ENCODE assay signal across 21 cellular contexts in the genomic region with DNA sequence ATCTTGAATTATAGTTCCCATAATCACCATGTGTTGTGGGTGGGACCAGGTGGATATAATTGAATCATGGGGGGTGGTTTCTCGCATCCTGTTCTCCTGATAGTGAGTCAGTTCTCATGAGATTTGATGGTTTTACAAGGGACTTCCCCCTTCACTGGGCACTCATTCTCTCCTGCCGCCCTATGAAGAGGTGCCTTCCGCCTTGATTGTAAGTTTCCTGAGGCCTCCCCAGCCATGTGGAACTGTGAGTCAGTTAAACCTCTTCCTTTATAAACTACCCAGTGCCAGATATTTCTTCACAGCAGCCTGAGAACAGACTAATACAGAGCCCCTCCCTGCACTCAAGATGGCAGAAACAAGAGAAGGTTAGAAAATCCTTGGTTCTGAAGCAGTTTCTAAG. TPM values are rescaled to one million over a fixed set of nuclear protein-coding genes. Genes with fewer than 3 reads are reported as not detected.
A peak's percentile ranks its signal among the peaks of the same experiment; 100 is the strongest.
DNase-seq lines count a peak whose midpoint lies in the region; ATAC-seq lines count a peak whose summit lies in the region.
"Had no signal": no experiment of that assay in that cellular context is flagged by ENCODE, and none has a peak within 500 bp of the region (broad histone marks: within the 10 kb centered on the region; RNA-seq: fewer than 3 reads in every experiment).

No MANE protein-coding gene starts in this region.

- intact Hi-C loops in activated CD4-positive, alpha-beta T cell treated with anti-CD3 and anti-CD28 coated beads for 36 hours (cut with DNase I, micrococcal nuclease): loop anchor here in 1 of 2 experiments (5.0 kb wide), 1 partner anchor 372 kb away; no protein-coding TSS in a partner anchor
- intact Hi-C loops in naive thymus-derived CD4-positive, alpha-beta T cell (cut with micrococcal nuclease): loop anchor here in 1 of 2 donors (5.0 kb wide), 1 partner anchor 367 kb away; no protein-coding TSS in a partner anchor

- H3K36me3 ChIP-seq in naive thymus-derived CD4-positive, alpha-beta T cell (ENCODE audit: control insufficient read depth in 2 of 3, insufficient read depth in 3 of 3, low read length in 3 of 3): peaks cover 0 to 18% (median 0%) of the 10 kb centered on the region in 3 experiments

- peak; percentile 81 for ATAC-seq in activated CD4-positive, alpha-beta T cell treated with anti-CD3 and anti-CD28 coated beads for 36 hours
- ATAC-seq in naive thymus-derived CD4-positive, alpha-beta T cell: peak; percentile 18
- no peak for ATAC-seq in HG03039 (IDR thresholded peaks at IDR 0.05; ENCODE audit: unreplicated experiment)
- ATAC-seq: GM12878, upper lobe of right lung had no signal

- peaks cover 19% of the 10 kb centered on the region for H3K9me3 Mint-ChIP-seq in activated CD4-positive, alpha-beta T cell treated with anti-CD3 and anti-CD28 coated beads for 36 hours (ENCODE audit: low read depth)
- peaks cover 14% of the 10 kb centered on the region for H3K9me3 Mint-ChIP-seq in activated naive CD8-positive, alpha-beta T cell treated with anti-CD3 and anti-CD28 coated beads for 36 hours
- H3K9me3 Mint-ChIP-seq in naive thymus-derived CD4-positive, alpha-beta T cell: peaks cover 0 to 3% (median 0%) of the 10 kb centered on the region in 11 donors

- no peaks in the 10 kb centered on the region for H3K4me1 ChIP-seq in naive thymus-derived CD4-positive, alpha-beta T cell (ENCODE audit: control insufficient read depth in 2 of 2, insufficient read depth in 2 of 2, low read length in 2 of 2)

- H3K4me3 ChIP-seq in naive thymus-derived CD4-positive, alpha-beta T cell (ENCODE audit: low read length): no peak overlapping the region
- H3K4me3 ChIP-seq: GM12878, upper lobe of right lung had no signal

- H3K27ac ChIP-seq in naive thymus-derived CD4-positive, alpha-beta T cell (ENCODE audit: low read depth, low read length): no peak overlapping the region
- H3K27ac ChIP-seq: upper lobe of right lung had no signal

- POLR2A ChIA-PET in activated CD4-positive, alpha-beta T cell treated with anti-CD3 and anti-CD28 coated beads for 36 hours (lab: Charles Lee): no interaction called here
- POLR2A ChIA-PET in naive thymus-derived CD4-positive, alpha-beta T cell (lab: Charles Lee): no interaction called here

- H3K27ac Mint-ChIP-seq in activated CD4-positive, alpha-beta T cell treated with anti-CD3 and anti-CD28 coated beads for 36 hours: peak overlapping the region; percentile 44
- H3K27ac Mint-ChIP-seq in activated naive CD8-positive, alpha-beta T cell treated with anti-CD3 and anti-CD28 coated beads for 36 hours: peak overlapping the region; percentile 40
- H3K27ac Mint-ChIP-seq in naive thymus-derived CD4-positive, alpha-beta T cell: no peak overlapping the region
- H3K27ac Mint-ChIP-seq: activated naive CD8-positive, alpha-beta T cell treated with anti-CD3 and anti-CD28 coated beads, Interleukin-2, amount 10 ng/mL, durations not matched to agents 7 days and 5 days had no signal

- H3K27me3 Mint-ChIP-seq in activated CD4-positive, alpha-beta T cell treated with anti-CD3 and anti-CD28 coated beads for 36 hours: peaks cover 3% of the 10 kb centered on the region
- peaks cover 8% of the 10 kb centered on the region for H3K27me3 Mint-ChIP-seq in activated naive CD8-positive, alpha-beta T cell treated with anti-CD3 and anti-CD28 coated beads for 36 hours
- H3K27me3 Mint-ChIP-seq in naive thymus-derived CD4-positive, alpha-beta T cell: peaks cover 0 to 3% (median 0%) of the 10 kb centered on the region in 5 donors

- H3K4me1 Mint-ChIP-seq in activated CD4-positive, alpha-beta T cell treated with anti-CD3 and anti-CD28 coated beads for 36 hours: peaks cover 28% of the 10 kb centered on the region
- peaks cover 6% of the 10 kb centered on the region for H3K4me1 Mint-ChIP-seq in activated naive CD8-positive, alpha-beta T cell treated with anti-CD3 and anti-CD28 coated beads for 36 hours
- H3K4me1 Mint-ChIP-seq in naive thymus-derived CD4-positive, alpha-beta T cell: peaks cover 0 to 5% (median 4%) of the 10 kb centered on the region in 7 donors
- H3K4me1 Mint-ChIP-seq: activated naive CD8-positive, alpha-beta T cell treated with anti-CD3 and anti-CD28 coated beads, Interleukin-2, amount 10 ng/mL, durations not matched to agents 7 days and 5 days had no signal

- no peak overlapping the region for H3K4me3 Mint-ChIP-seq in activated CD4-positive, alpha-beta T cell treated with anti-CD3 and anti-CD28 coated beads for 36 hours
- no peak overlapping the region for H3K4me3 Mint-ChIP-seq in activated naive CD8-positive, alpha-beta T cell treated with anti-CD3 and anti-CD28 coated beads for 36 hours
- H3K4me3 Mint-ChIP-seq in naive thymus-derived CD4-positive, alpha-beta T cell: no peak overlapping the region
- H3K4me3 Mint-ChIP-seq: activated naive CD8-positive, alpha-beta T cell treated with anti-CD3 and anti-CD28 coated beads, Interleukin-2, amount 10 ng/mL, durations not matched to agents 7 days and 5 days; CD4-positive, alpha-beta memory T cell had no signal

- peak; percentile 50 for DNase-seq in activated CD4-positive, alpha-beta T cell treated with anti-CD3 and anti-CD28 coated beads for 36 hours
- no peak for DNase-seq in activated CD4-positive, alpha-beta T cell treated with anti-CD3 and anti-CD28 coated beads, Interleukin-2, amount 50 U/mL, for 1 hour
- DNase-seq in HK-2 (ENCODE audit: unreplicated experiment): peak; percentile 37
- peak; percentile 9 for DNase-seq in activated naive CD8-positive, alpha-beta T cell treated with anti-CD3 and anti-CD28 coated beads for 36 hours
- no peak for DNase-seq in naive thymus-derived CD4-positive, alpha-beta T cell
- DNase-seq in activated gamma-delta T cell (lab: John Stamatoyannopoulos, UW): no peak
- DNase-seq in HT-29 (ENCODE audit: low spot score): no peak
- DNase-seq: 8988T; activated CD4-positive, alpha-beta T cell treated with anti-CD3 and anti-CD28 coated beads for 4 hours; activated naive CD8-positive, alpha-beta T cell treated with anti-CD3 and anti-CD28 coated beads, Interleukin-2, amount 10 ng/mL, durations not matched to agents 7 days and 5 days; CD4-positive, alpha-beta memory T cell; glutamatergic neuron; NCI-H2081 treated with DMSO at 0.1 percent for 48 hours; NCI-H748 treated with DMSO at 0.1 percent for 48 hours; T-helper 1 cell; upper lobe of right lung had no signal

- no peaks in the 10 kb centered on the region for H3K9me3 ChIP-seq in naive thymus-derived CD4-positive, alpha-beta T cell (ENCODE audit: control insufficient read depth in 2 of 3, low read length in 3 of 3)
- H3K9me3 ChIP-seq: upper lobe of right lung had no signal

- H3K36me3 Mint-ChIP-seq in activated CD4-positive, alpha-beta T cell treated with anti-CD3 and anti-CD28 coated beads for 36 hours (ENCODE audit: low read depth): peaks cover 41% of the 10 kb centered on the region
- H3K36me3 Mint-ChIP-seq in activated naive CD8-positive, alpha-beta T cell treated with anti-CD3 and anti-CD28 coated beads for 36 hours: peaks cover 30% of the 10 kb centered on the region
- peaks cover 5 to 34% (median 20%) of the 10 kb centered on the region in 5 donors for H3K36me3 Mint-ChIP-seq in naive thymus-derived CD4-positive, alpha-beta T cell

- H3K27me3 ChIP-seq in naive thymus-derived CD4-positive, alpha-beta T cell (ENCODE audit: control insufficient read depth in 2 of 2, insufficient read depth in 2 of 2, low read length in 2 of 2): no peaks in the 10 kb centered on the region
- H3K27me3 ChIP-seq: upper lobe of right lung had no signal

- CTCF ChIA-PET in activated CD4-positive, alpha-beta T cell treated with anti-CD3 and anti-CD28 coated beads for 36 hours (lab: Charles Lee): no interaction called here
- CTCF ChIA-PET in naive thymus-derived CD4-positive, alpha-beta T cell (lab: Charles Lee): no interaction called here

RNA-seq across cellular contexts. Expression of gene LDAF1, which starts 26.4 kb away (rescaled TPM):
- 10 to 100 TPM in 1 of 2 experiments, 1 to 10 TPM in 1; 7.2 to 11.7 TPM for total RNA-seq in activated CD4-positive, alpha-beta T cell treated with anti-CD3 and anti-CD28 coated beads for 36 hours
- total RNA-seq in activated naive CD8-positive, alpha-beta T cell treated with anti-CD3 and anti-CD28 coated beads for 36 hours: 1 to 10 TPM; 5.9 to 7.3 TPM
- total RNA-seq in naive thymus-derived CD4-positive, alpha-beta T cell: 10 to 100 TPM in 3 of 5 experiments, 1 to 10 TPM in 2; 8.2 to 16.9 (median 11.0) TPM
- 10 to 100 TPM; 19.4 to 21.4 TPM for polyA plus RNA-seq in naive thymus-derived CD4-positive, alpha-beta T cell
- 10.9 and 13.3 TPM in 2 replicates for total RNA-seq in HT-29 (2014; rRNA removed; shearing (Covaris generic))

RNA-seq across cellular contexts. Expression of gene ZP2, which starts 26.5 kb away (rescaled TPM):
- not detected for total RNA-seq in activated CD4-positive, alpha-beta T cell treated with anti-CD3 and anti-CD28 coated beads for 36 hours
- not detected for total RNA-seq in activated naive CD8-positive, alpha-beta T cell treated with anti-CD3 and anti-CD28 coated beads for 36 hours
- not detected for total RNA-seq in naive thymus-derived CD4-positive, alpha-beta T cell
- polyA plus RNA-seq in naive thymus-derived CD4-positive, alpha-beta T cell: not detected
- total RNA-seq in HT-29 (2014; rRNA removed; shearing (Covaris generic)): not detected in 2 replicates
- total RNA-seq: activated naive CD8-positive, alpha-beta T cell treated with anti-CD3 and anti-CD28 coated beads, Interleukin-2, amount 10 ng/mL, durations not matched to agents 7 days and 5 days; CD4-positive, alpha-beta memory T cell; M059J; posterior vena cava had no signal
- polyA plus RNA-seq: CD4-positive, alpha-beta memory T cell; keratinocyte had no signal

RNA-seq across cellular contexts. Expression of gene DNAH3, which starts 34.2 kb away (rescaled TPM):
- total RNA-seq in activated CD4-positive, alpha-beta T cell treated with anti-CD3 and anti-CD28 coated beads for 36 hours: not detected
- total RNA-seq in activated naive CD8-positive, alpha-beta T cell treated with anti-CD3 and anti-CD28 coated beads for 36 hours: not detected
- total RNA-seq in naive thymus-derived CD4-positive, alpha-beta T cell: not detected
- not detected for polyA plus RNA-seq in naive thymus-derived CD4-positive, alpha-beta T cell
- total RNA-seq in HT-29 (2014; rRNA removed; shearing (Covaris generic)): 0.34 and 0.38 TPM in 2 replicates
- total RNA-seq: activated naive CD8-positive, alpha-beta T cell treated with anti-CD3 and anti-CD28 coated beads, Interleukin-2, amount 10 ng/mL, durations not matched to agents 7 days and 5 days; CD4-positive, alpha-beta memory T cell; M059J; posterior vena cava had no signal
- polyA plus RNA-seq: CD4-positive, alpha-beta memory T cell had no signal

RNA-seq across cellular contexts. Expression of gene ANKS4B, which starts 48.7 kb away (rescaled TPM):
- not detected for total RNA-seq in activated CD4-positive, alpha-beta T cell treated with anti-CD3 and anti-CD28 coated beads for 36 hours
- not detected for total RNA-seq in activated naive CD8-positive, alpha-beta T cell treated with anti-CD3 and anti-CD28 coated beads for 36 hours
- not detected for total RNA-seq in naive thymus-derived CD4-positive, alpha-beta T cell
- not detected for polyA plus RNA-seq in naive thymus-derived CD4-positive, alpha-beta T cell
- 4.9 and 5.1 TPM in 2 replicates for total RNA-seq in HT-29 (2014; rRNA removed; shearing (Covaris generic))
- total RNA-seq: activated naive CD8-positive, alpha-beta T cell treated with anti-CD3 and anti-CD28 coated beads, Interleukin-2, amount 10 ng/mL, durations not matched to agents 7 days and 5 days; CD4-positive, alpha-beta memory T cell; M059J; posterior vena cava; upper lobe of right lung had no signal
- polyA plus RNA-seq: CD4-positive, alpha-beta memory T cell; keratinocyte had no signal

Comparison
In these comparisons a context has a peak if more than half of its experiments do, and no peak if none do; other contexts are left out.
1. DNase-seq: peak in activated CD4-positive, alpha-beta T cell treated with anti-CD3 and anti-CD28 coated beads for 36 hours (single experiment), HK-2 (single experiment) and activated naive CD8-positive, alpha-beta T cell treated with anti-CD3 and anti-CD28 coated beads for 36 hours (single experiment); none in activated CD4-positive, alpha-beta T cell treated with anti-CD3 and anti-CD28 coated beads, Interleukin-2, amount 50 U/mL, for 1 hour (single experiment), naive thymus-derived CD4-positive, alpha-beta T cell (0 of 9), activated gamma-delta T cell (single experiment) and HT-29 (single experiment).
2. H3K27ac Mint-ChIP-seq: peak in activated CD4-positive, alpha-beta T cell treated with anti-CD3 and anti-CD28 coated beads for 36 hours (single experiment) and activated naive CD8-positive, alpha-beta T cell treated with anti-CD3 and anti-CD28 coated beads for 36 hours (single experiment); none in naive thymus-derived CD4-positive, alpha-beta T cell (0 of 9).